Comparison of ENCODE assay signal across 1 cellular context in genomic region chr9:137138058-137138697, GRCh38.
A peak's percentile ranks its signal among the peaks of the same experiment; 100 is the strongest.
TF ChIP-seq lines count a peak whose summit lies in the region.

No MANE protein-coding gene starts in this region.

TF ChIP-seq in HEK293, 187 proteins besides CTCF, POLR2A, EP300 and RAD21 (continued from another document):
- TF ChIP-seq PRDM10 (tag by site-specific recombination; IDR thresholded peaks at IDR 0.05) (peak; percentile 38; the same call in 1 of the 2 replicates), KLF17 (tag by site-specific recombination; IDR thresholded peaks at IDR 0.05) (0 out of 2 replicates have a peak, but pooled peaks have one; percentile 44), HOXC10 (CRISPR knock-in tag; IDR thresholded peaks at IDR 0.05) (no peak), KLF10 (tag by site-specific recombination; IDR thresholded peaks at IDR 0.05) (no peak), WT1 (tag by site-specific recombination; IDR thresholded peaks at IDR 0.05) (no peak), FEZF1 (tag by site-specific recombination; IDR thresholded peaks at IDR 0.05) (no peak), ATF2 (tag by site-specific recombination; IDR thresholded peaks at IDR 0.05; ENCODE audit: low read depth) (peak; percentile 93), ZNF138 (tag by site-specific recombination; IDR thresholded peaks at IDR 0.05; ENCODE audit: borderline replicate concordance) (no peak), GLIS1 (tag by site-specific recombination; IDR thresholded peaks at IDR 0.05) (peak; percentile 89), ZNF501 (tag by site-specific recombination; IDR thresholded peaks at IDR 0.05) (no peak), YY1 (tag by site-specific recombination; IDR thresholded peaks at IDR 0.05) (no peak), ZNF473 (tag by site-specific recombination; IDR thresholded peaks at IDR 0.05) (no peak), ZNF362 (tag by site-specific recombination; IDR thresholded peaks at IDR 0.05) (no peak), ZNF266 (tag by site-specific recombination; IDR thresholded peaks at IDR 0.05; ENCODE audit: low read depth) (no peak), MEIS1 (CRISPR knock-in tag; IDR thresholded peaks at IDR 0.05; ENCODE audit: borderline replicate concordance) (no peak), ZIC2 (tag by site-specific recombination; IDR thresholded peaks at IDR 0.05) (peak; percentile 53), PRDM4 (tag by site-specific recombination; IDR thresholded peaks at IDR 0.05) (no peak), ZNF707 (tag by site-specific recombination; IDR thresholded peaks at IDR 0.05) (no peak), EGR2 (tag by site-specific recombination; IDR thresholded peaks at IDR 0.05; ENCODE audit: low read depth) (no peak), SP7 (tag by site-specific recombination; IDR thresholded peaks at IDR 0.05) (no peak), PBX3 (CRISPR knock-in tag; IDR thresholded peaks at IDR 0.05) (no peak), ZNF629 (tag by site-specific recombination; IDR thresholded peaks at IDR 0.05) (peak; percentile 30), ZSCAN5A (tag by site-specific recombination; IDR thresholded peaks at IDR 0.05) (no peak), ZNF37A (tag by site-specific recombination; IDR thresholded peaks at IDR 0.05) (no peak), ZSCAN30 (tag by site-specific recombination; IDR thresholded peaks at IDR 0.05) (no peak), ZBTB7A (tag by site-specific recombination; IDR thresholded peaks at IDR 0.05; ENCODE audit: low read depth) (no peak), PATZ1 (tag by site-specific recombination; IDR thresholded peaks at IDR 0.05) (peak; percentile 54; the same call in 1 of the 2 replicates), ZNF223 (tag by site-specific recombination; IDR thresholded peaks at IDR 0.05) (no peak), ZNF341 (tag by site-specific recombination; IDR thresholded peaks at IDR 0.05; ENCODE audit: low read depth) (peak; percentile 46)
